Comparison of ENCODE assay signal across 36 cellular contexts in the genomic region with DNA sequence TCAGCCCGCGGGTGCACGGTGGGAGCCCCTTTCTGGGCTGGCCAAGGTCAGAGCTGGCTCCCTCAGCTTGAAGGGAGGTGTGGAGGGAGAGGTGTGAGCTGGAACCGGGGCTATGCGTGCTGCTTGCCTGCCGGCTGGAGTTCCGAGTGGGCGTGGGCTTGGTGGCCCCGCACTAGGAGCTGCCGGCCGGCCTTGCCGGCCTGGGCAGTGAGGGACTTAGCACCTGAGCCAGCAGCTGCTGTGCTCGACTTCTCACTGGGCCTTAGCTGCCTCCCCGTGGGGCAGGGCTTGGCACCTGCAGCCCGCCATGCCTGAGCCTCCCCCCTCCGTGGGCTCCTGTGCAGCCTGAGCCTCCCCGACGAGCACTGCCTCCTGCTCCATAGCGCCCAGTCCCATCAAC. TPM values are rescaled to one million over a fixed set of nuclear protein-coding genes. Genes with fewer than 3 reads are reported as not detected.
"Had no signal": no experiment of that assay in that cellular context is flagged by ENCODE, and none has a peak within 500 bp of the region (broad histone marks: within the 10 kb centered on the region; RNA-seq: fewer than 3 reads in every experiment).

No MANE protein-coding gene starts in this region.

- H3K9me3 ChIP-seq: adrenal gland, body of pancreas, breast epithelium had no signal

- H3K4me1 ChIP-seq: adrenal gland, body of pancreas, breast epithelium had no signal

- H3K27ac ChIP-seq: adrenal gland, body of pancreas, brain microvascular endothelial cell, breast epithelium, VCaP had no signal

- H3K27me3 ChIP-seq: adrenal gland, body of pancreas, brain microvascular endothelial cell, breast epithelium had no signal

- FAIRE-seq: astrocyte, TTC549 had no signal

- ATAC-seq: activated CD8-positive, alpha-beta T cell treated with anti-CD3 and anti-CD28 coated beads for 36 hours; activated naive CD4-positive, alpha-beta T cell treated with anti-CD3 and anti-CD28 coated beads, Interleukin-2, amount 50 U/mL, for 72 hours; activated T-cell treated with anti-CD3 and anti-CD28 coated beads, Interleukin-2, amount 50 U/mL, for 4 hours; activated T-cell treated with anti-CD3 and anti-CD28 coated beads, Interleukin-2, amount 50 U/mL, for 72 hours; activated T-helper 17 cell treated with anti-CD3 and anti-CD28 coated beads, Interleukin-2, amount 50 U/mL, for 72 hours; body of pancreas had no signal

- H3K36me3 ChIP-seq: adrenal gland, brain microvascular endothelial cell, breast epithelium had no signal

- H3K4me3 ChIP-seq: adrenal gland, body of pancreas, breast epithelium had no signal

- DNase-seq: activated B cell treated with CpG ODN at 0.5 μM for 24 hours; activated CD4-positive, alpha-beta memory T cell treated with anti-CD3 and anti-CD28 coated beads for 36 hours; activated CD4-positive, alpha-beta T cell treated with anti-CD3 and anti-CD28 coated beads for 4 hours; activated CD4-positive, alpha-beta T cell treated with anti-CD3 and anti-CD28 coated beads, Interleukin-2, amount 10 ng/mL, durations not matched to agents 24 days and 14 days; activated CD4-positive, alpha-beta T cell treated with anti-CD3 and anti-CD28 coated beads, Interleukin-2, amount 50 U/mL, for 1 hour; activated CD4-positive, alpha-beta T cell treated with anti-CD3 and anti-CD28 coated beads, Interleukin-2, amount 50 U/mL, for 4 hours; activated CD4-positive, CD25-positive, alpha-beta regulatory T cell treated with anti-CD3 and anti-CD28 coated beads, Interleukin-2, amount 50 U/mL, for 72 hours; activated CD8-positive, alpha-beta memory T cell treated with anti-CD3 and anti-CD28 coated beads, Interleukin-2, amount 50 U/mL, for 4 hours; activated CD8-positive, alpha-beta T cell treated with anti-CD3 and anti-CD28 coated beads for 36 hours; activated effector memory CD4-positive, alpha-beta T cell treated with anti-CD3 and anti-CD28 coated beads, Interleukin-2, amount 50 U/mL, for 16 hours; activated gamma-delta T cell treated with Interleukin-2 at 50 U/mL for 16 hours; activated naive CD4-positive, alpha-beta T cell; activated naive CD4-positive, alpha-beta T cell treated with anti-CD3 and anti-CD28 coated beads for 36 hours; activated naive CD4-positive, alpha-beta T cell treated with anti-CD3 and anti-CD28 coated beads, Interleukin-2, amount 50 U/mL, for 16 hours; activated naive CD8-positive, alpha-beta T cell treated with anti-CD3 and anti-CD28 coated beads for 36 hours; activated T-cell treated with anti-CD3 and anti-CD28 coated beads for 4 hours; activated T-cell treated with anti-CD3 and anti-CD28 coated beads, Interleukin-2, amount 50 U/mL, for 1 hour; activated T-cell treated with anti-CD3 and anti-CD28 coated beads, Interleukin-2, amount 50 U/mL, for 4 hours; activated T-cell treated with anti-CD3 and anti-CD28 coated beads, Interleukin-2, amount 50 U/mL, for 72 hours; adrenal gland; amniotic stem cell; aorta; body of pancreas; brain microvascular endothelial cell; central memory CD4-positive, alpha-beta T cell; T-helper 2 cell; T-helper 9 cell had no signal

RNA-seq across cellular contexts. Expression of a gene that starts 36.0 kb away (rescaled TPM):
- total RNA-seq: activated B cell treated with CpG ODN at 0.5 μM for 24 hours; activated CD4-positive, alpha-beta memory T cell treated with anti-CD3 and anti-CD28 coated beads for 36 hours; activated CD4-positive, alpha-beta T cell treated with anti-CD3 and anti-CD28 coated beads, Interleukin-2, amount 10 ng/mL, durations not matched to agents 24 days and 14 days; activated CD8-positive, alpha-beta memory T cell treated with anti-CD3 and anti-CD28 coated beads for 36 hours; activated CD8-positive, alpha-beta T cell treated with anti-CD3 and anti-CD28 coated beads for 36 hours; activated naive CD4-positive, alpha-beta T cell treated with anti-CD3 and anti-CD28 coated beads for 36 hours; activated naive CD4-positive, alpha-beta T cell treated with anti-CD3 and anti-CD28 coated beads, Interleukin-2, amount 50 U/mL, for 72 hours; activated naive CD8-positive, alpha-beta T cell treated with anti-CD3 and anti-CD28 coated beads for 36 hours; activated T-cell treated with anti-CD3 and anti-CD28 coated beads, Interleukin-2, amount 50 U/mL, for 4 hours; activated T-cell treated with anti-CD3 and anti-CD28 coated beads, Interleukin-2, amount 50 U/mL, for 72 hours; activated T-helper 1 cell treated with anti-CD3 and anti-CD28 coated beads, Interleukin-12 subunit alpha, Interleukin-12 subunit beta, Interleukin-2, Interleukin-4 antibody, amounts not matched to agents 30 ng/mL and 10 ng/mL and 1 ng/mL, durations not matched to agents 14 hours and 24 hours and 36 hours; activated T-helper 17 cell treated with anti-CD3 and anti-CD28 coated beads, Interleukin-2, amount 50 U/mL, for 72 hours; adrenal gland; aorta; body of pancreas; breast epithelium; cardiac septum had no signal
- polyA plus RNA-seq: aorta had no signal
